In genomic region chr7:128446306-128446705, GRCh38 we compare ENCODE assay signal across 3 cellular contexts.
TF ChIP-seq lines count a peak whose summit lies in the region.

No MANE protein-coding gene starts in this region.

TF ChIP-seq in A549, 52 proteins besides CTCF, POLR2A, EP300 and RAD21 (continues in another document):
- TF ChIP-seq E2F6 (IDR thresholded peaks at IDR 0.05; ENCODE audit: borderline replicate concordance, low read depth) (no peak), FOXS1 (CRISPR knock-in tag; IDR thresholded peaks at IDR 0.05) (no peak), ZFP36 (IDR thresholded peaks at IDR 0.05; ENCODE audit: borderline replicate concordance, partially characterized antibody) (no peak), RARB (CRISPR knock-in tag; IDR thresholded peaks at IDR 0.05) (no peak), BCL3 (IDR thresholded peaks at IDR 0.05) (no peak), CEBPB (IDR thresholded peaks at IDR 0.05) (no peak), FOSB (CRISPR knock-in tag; IDR thresholded peaks at IDR 0.05) (no peak), NR3C1 (IDR thresholded peaks at IDR 0.05) (no peak), ATOH8 (CRISPR knock-in tag; IDR thresholded peaks at IDR 0.05; ENCODE audit: low read depth) (no peak), CBX2 (IDR thresholded peaks at IDR 0.05; ENCODE audit: borderline replicate concordance, low read depth) (no peak), USF2 (IDR thresholded peaks at IDR 0.05) (no peak), KDM5A (IDR thresholded peaks at IDR 0.05) (no peak), ZNF302 (CRISPR knock-in tag; IDR thresholded peaks at IDR 0.05) (no peak), HOXB13 (CRISPR knock-in tag; IDR thresholded peaks at IDR 0.05; ENCODE audit: low read depth) (no peak), CBX8 (IDR thresholded peaks at IDR 0.05) (no peak), HES2 (IDR thresholded peaks at IDR 0.05) (no peak), HOXA7 (CRISPR knock-in tag; IDR thresholded peaks at IDR 0.05) (no peak), EHMT2 (IDR thresholded peaks at IDR 0.05; ENCODE audit: low read depth) (no peak), TFCP2L1 (CRISPR knock-in tag; IDR thresholded peaks at IDR 0.05) (no peak)

TF ChIP-seq in SK-N-SH treated with all-trans-retinoic acid at 6 μM for 48 hours, 23 proteins besides CTCF, POLR2A, EP300 and RAD21:
- TF ChIP-seq TSHZ2 (CRISPR knock-in tag; IDR thresholded peaks at IDR 0.05) (peak; percentile 50; the same call in 1 of the 2 replicates), PATZ1 (CRISPR knock-in tag; IDR thresholded peaks at IDR 0.05; ENCODE audit: borderline replicate concordance) (no peak)

TF ChIP-seq in HepG2, 621 proteins besides CTCF, POLR2A, EP300 and RAD21:
- TF ChIP-seq MAF1 (CRISPR knock-in tag; IDR thresholded peaks at IDR 0.05; ENCODE audit: borderline replicate concordance) (no peak), MNT (IDR thresholded peaks at IDR 0.05) (peak; percentile 87)
